Comparison of ENCODE assay signal across 1 cellular context in genomic region chr12:120089105-120089504, GRCh38.
TF ChIP-seq lines count a peak whose summit lies in the region.

No MANE protein-coding gene starts in this region.

TF ChIP-seq in HEK293T, 16 proteins besides CTCF, POLR2A, EP300 and RAD21 (continued from another document):
- TF ChIP-seq PKNOX1 (IDR thresholded peaks at IDR 0.05) = no peak
- no peak for TF ChIP-seq BHLHE40 (IDR thresholded peaks at IDR 0.05; ENCODE audit: borderline replicate concordance)
- no peak for TF ChIP-seq L3MBTL2 (conservative IDR thresholded peaks at IDR 0.05)
- no peak for TF ChIP-seq ELF4 (IDR thresholded peaks at IDR 0.05)
- TF ChIP-seq CTBP1 (IDR thresholded peaks at IDR 0.05; ENCODE audit: borderline replicate concordance) = no peak
- no peak for TF ChIP-seq SP1 (IDR thresholded peaks at IDR 0.05)
- TF ChIP-seq FOXA1 (IDR thresholded peaks at IDR 0.05) = no peak
- TF ChIP-seq FOXK2 (IDR thresholded peaks at IDR 0.05) = no peak
- TF ChIP-seq ZNF384 (IDR thresholded peaks at IDR 0.05) = no peak
